21 cellular contexts compared by ENCODE assay signal in genomic region chr5:94857119-94857518, GRCh38.
"Had no signal": no experiment of that assay in that cellular context is flagged by ENCODE, and none has a peak within 500 bp of the region (broad histone marks: within the 10 kb centered on the region; RNA-seq: fewer than 3 reads in every experiment).

No MANE protein-coding gene starts in this region.

- H3K36me3 ChIP-seq: ovary, thoracic aorta, vagina, WERI-Rb-1 had no signal

- H3K27me3 ChIP-seq: body of pancreas, heart left ventricle, neutrophil, ovary, vagina had no signal

- H3K4me1 ChIP-seq: body of pancreas, heart left ventricle, psoas muscle, vagina had no signal

- DNase-seq: activated CD4-positive, alpha-beta T cell treated with anti-CD3 and anti-CD28 coated beads, Interleukin-2, amount 10 ng/mL, durations not matched to agents 7 days and 5 days; activated CD4-positive, CD25-positive, alpha-beta regulatory T cell treated with anti-CD3 and anti-CD28 coated beads, Interleukin-2, amount 50 U/mL, for 72 hours; activated CD8-positive, alpha-beta memory T cell treated with anti-CD3 and anti-CD28 coated beads, Interleukin-2, amount 10 ng/mL, durations not matched to agents 7 days and 5 days; activated CD8-positive, alpha-beta T cell treated with anti-CD3 and anti-CD28 coated beads for 36 hours; activated effector memory CD4-positive, alpha-beta T cell treated with anti-CD3 and anti-CD28 coated beads, Interleukin-2, amount 50 U/mL, for 16 hours; activated naive CD4-positive, alpha-beta T cell treated with anti-CD3 and anti-CD28 coated beads, Interleukin-2, amount 10 ng/mL, durations not matched to agents 7 days and 5 days; activated T-cell treated with anti-CD3 and anti-CD28 coated beads for 4 hours; body of pancreas; effector memory CD8-positive, alpha-beta T cell; heart left ventricle; islet precursor cell; left cardiac atrium; ovary; psoas muscle; right cardiac atrium; stimulated activated CD4-positive, alpha-beta T cell treated with anti-CD3 and anti-CD28 coated beads, Interleukin-4, amount 100 ng/mL, for 24 hours; stimulated activated naive CD4-positive, alpha-beta T cell treated with Interleukin-2 at 50 U/mL for 16 hours; WERI-Rb-1 had no signal

- H3K4me3 ChIP-seq: body of pancreas, heart left ventricle, ovary, psoas muscle, thoracic aorta, vagina had no signal

- H3K27ac ChIP-seq: body of pancreas, heart left ventricle, neutrophil, ovary, psoas muscle, thoracic aorta, vagina, WERI-Rb-1 had no signal

- H3K9me3 ChIP-seq: body of pancreas, heart left ventricle, neutrophil, ovary, psoas muscle, thoracic aorta, vagina had no signal
